In the genomic region with DNA sequence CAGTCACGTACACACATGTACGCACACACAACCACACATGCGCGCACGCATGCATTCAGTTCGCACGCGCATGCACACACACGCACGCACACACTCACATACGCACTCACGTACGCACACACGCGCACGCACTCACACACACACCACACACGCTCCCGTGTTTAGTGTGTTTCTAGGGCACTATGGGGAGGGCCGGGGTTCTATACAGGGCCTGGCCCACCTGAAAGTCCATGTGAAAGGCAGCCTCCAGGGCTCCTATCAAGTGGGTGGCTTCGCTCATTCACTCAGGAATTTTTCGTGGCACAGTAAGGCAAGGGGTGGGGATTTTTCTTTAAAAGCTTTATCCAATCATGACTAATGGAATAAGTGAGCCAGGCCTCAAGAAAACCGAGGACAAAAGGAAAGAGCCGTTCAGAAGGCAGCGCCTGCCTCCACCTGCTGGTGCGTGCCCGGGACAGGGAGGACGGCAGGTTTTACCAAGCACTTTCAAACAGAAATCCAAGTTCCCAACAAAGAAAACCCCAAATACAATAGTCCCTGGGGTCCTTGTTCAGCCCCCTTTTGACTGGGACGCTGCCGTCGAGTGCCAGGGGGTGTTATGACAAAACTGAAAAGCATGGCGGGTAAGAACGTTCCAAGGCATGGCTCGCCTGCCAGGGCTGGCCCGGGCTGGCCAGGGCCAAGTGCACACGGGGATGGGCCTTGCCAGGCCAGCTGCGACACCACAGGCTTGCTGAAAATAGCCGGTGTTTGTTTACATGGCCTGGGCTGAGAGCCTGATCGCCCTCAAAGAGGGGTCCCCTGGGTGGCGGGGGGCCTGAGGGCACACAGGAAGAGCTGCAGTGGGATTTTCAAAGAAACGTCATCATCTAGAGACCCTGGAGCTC, we compare ENCODE assay signal across 1 cellular context.
TF ChIP-seq lines count a peak whose summit lies in the region.

No MANE protein-coding gene starts in this region.

TF ChIP-seq in GM23338, 12 proteins besides CTCF, POLR2A, EP300 and RAD21 (continued from another document):
- TF ChIP-seq STAT1 (IDR thresholded peaks at IDR 0.05; ENCODE audit: unreplicated experiment) (no peak), POLR2AphosphoS5 (IDR thresholded peaks at IDR 0.05; ENCODE audit: low read depth) (no peak), JUNB (IDR thresholded peaks at IDR 0.05; ENCODE audit: unreplicated experiment) (no peak), EZH2phosphoT487 (IDR thresholded peaks at IDR 0.05; ENCODE audit: unreplicated experiment) (no peak), EZH2 (IDR thresholded peaks at IDR 0.05; ENCODE audit: low read depth, unreplicated experiment) (no peak), NANOG (IDR thresholded peaks at IDR 0.05; ENCODE audit: borderline replicate concordance) (no peak), ZNF114 (CRISPR knock-in tag; IDR thresholded peaks at IDR 0.05) (no peak)
- TF ChIP-seq, protein P1, sequence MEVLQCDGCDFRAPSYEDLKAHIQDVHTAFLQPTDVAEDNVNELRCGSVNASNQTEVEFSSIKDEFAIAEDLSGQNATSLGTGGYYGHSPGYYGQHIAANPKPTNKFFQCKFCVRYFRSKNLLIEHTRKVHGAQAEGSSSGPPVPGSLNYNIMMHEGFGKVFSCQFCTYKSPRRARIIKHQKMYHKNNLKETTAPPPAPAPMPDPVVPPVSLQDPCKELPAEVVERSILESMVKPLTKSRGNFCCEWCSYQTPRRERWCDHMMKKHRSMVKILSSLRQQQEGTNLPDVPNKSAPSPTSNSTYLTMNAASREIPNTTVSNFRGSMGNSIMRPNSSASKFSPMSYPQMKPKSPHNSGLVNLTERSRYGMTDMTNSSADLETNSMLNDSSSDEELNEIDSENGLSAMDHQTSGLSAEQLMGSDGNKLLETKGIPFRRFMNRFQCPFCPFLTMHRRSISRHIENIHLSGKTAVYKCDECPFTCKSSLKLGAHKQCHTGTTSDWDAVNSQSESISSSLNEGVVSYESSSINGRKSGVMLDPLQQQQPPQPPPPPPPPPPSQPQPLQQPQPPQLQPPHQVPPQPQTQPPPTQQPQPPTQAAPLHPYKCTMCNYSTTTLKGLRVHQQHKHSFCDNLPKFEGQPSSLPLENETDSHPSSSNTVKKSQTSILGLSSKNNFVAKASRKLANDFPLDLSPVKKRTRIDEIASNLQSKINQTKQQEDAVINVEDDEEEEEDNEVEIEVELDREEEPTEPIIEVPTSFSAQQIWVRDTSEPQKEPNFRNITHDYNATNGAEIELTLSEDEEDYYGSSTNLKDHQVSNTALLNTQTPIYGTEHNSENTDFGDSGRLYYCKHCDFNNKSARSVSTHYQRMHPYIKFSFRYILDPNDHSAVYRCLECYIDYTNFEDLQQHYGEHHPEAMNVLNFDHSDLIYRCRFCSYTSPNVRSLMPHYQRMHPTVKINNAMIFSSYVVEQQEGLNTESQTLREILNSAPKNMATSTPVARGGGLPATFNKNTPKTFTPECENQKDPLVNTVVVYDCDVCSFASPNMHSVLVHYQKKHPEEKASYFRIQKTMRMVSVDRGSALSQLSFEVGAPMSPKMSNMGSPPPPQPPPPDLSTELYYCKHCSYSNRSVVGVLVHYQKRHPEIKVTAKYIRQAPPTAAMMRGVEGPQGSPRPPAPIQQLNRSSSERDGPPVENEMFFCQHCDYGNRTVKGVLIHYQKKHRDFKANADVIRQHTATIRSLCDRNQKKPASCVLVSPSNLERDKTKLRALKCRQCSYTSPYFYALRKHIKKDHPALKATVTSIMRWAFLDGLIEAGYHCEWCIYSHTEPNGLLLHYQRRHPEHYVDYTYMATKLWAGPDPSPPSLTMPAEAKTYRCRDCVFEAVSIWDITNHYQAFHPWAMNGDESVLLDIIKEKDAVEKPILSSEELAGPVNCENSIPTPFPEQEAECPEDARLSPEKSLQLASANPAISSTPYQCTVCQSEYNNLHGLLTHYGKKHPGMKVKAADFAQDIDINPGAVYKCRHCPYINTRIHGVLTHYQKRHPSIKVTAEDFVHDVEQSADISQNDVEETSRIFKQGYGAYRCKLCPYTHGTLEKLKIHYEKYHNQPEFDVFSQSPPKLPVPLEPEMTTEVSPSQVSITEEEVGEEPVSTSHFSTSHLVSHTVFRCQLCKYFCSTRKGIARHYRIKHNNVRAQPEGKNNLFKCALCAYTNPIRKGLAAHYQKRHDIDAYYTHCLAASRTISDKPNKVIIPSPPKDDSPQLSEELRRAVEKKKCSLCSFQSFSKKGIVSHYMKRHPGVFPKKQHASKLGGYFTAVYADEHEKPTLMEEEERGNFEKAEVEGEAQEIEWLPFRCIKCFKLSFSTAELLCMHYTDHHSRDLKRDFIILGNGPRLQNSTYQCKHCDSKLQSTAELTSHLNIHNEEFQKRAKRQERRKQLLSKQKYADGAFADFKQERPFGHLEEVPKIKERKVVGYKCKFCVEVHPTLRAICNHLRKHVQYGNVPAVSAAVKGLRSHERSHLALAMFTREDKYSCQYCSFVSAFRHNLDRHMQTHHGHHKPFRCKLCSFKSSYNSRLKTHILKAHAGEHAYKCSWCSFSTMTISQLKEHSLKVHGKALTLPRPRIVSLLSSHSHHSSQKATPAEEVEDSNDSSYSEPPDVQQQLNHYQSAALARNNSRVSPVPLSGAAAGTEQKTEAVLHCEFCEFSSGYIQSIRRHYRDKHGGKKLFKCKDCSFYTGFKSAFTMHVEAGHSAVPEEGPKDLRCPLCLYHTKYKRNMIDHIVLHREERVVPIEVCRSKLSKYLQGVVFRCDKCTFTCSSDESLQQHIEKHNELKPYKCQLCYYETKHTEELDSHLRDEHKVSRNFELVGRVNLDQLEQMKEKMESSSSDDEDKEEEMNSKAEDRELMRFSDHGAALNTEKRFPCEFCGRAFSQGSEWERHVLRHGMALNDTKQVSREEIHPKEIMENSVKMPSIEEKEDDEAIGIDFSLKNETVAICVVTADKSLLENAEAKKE (CRISPR knock-in tag; IDR thresholded peaks at IDR 0.05) = no peak
